Comparison of ENCODE assay signal across 10 cellular contexts in genomic region chr17:57984936-57985674, GRCh38. TPM values are rescaled to one million over a fixed set of nuclear protein-coding genes. Genes with fewer than 3 reads are reported as not detected.
DNase-seq lines count a peak whose midpoint lies in the region; ATAC-seq and TF ChIP-seq lines count a peak whose summit lies in the region.
"Had no signal": no experiment of that assay in that cellular context is flagged by ENCODE, and none has a peak within 500 bp of the region (broad histone marks: within the 10 kb centered on the region; RNA-seq: fewer than 3 reads in every experiment).

No MANE protein-coding gene starts in this region.

- no peaks in the 10 kb centered on the region for H3K27me3 Mint-ChIP-seq in endodermal cell (ENCODE audit: insufficient read depth)
- no peaks in the 10 kb centered on the region for H3K27me3 Mint-ChIP-seq in activated CD4-positive, alpha-beta memory T cell treated with anti-CD3 and anti-CD28 coated beads for 36 hours

- DNase-seq in endodermal cell (no peak), osteoblast (ENCODE audit: insufficient read length, low spot score, missing footprints) (no peak), DMS114 treated with DMSO at 0.1 percent for 48 hours (lab: John Stamatoyannopoulos, UW; ENCODE audit: unreplicated experiment) (no peak), MM.1S (no peak)
- DNase-seq in activated CD4-positive, alpha-beta memory T cell treated with anti-CD3 and anti-CD28 coated beads for 36 hours, result no peak
- DNase-seq: anterior cingulate cortex, NCI-H187 had no signal

- H3K4me1 Mint-ChIP-seq in endodermal cell, result peaks cover 62% of the 10 kb centered on the region
- peaks cover 67% of the 10 kb centered on the region for H3K4me1 Mint-ChIP-seq in activated CD4-positive, alpha-beta memory T cell treated with anti-CD3 and anti-CD28 coated beads for 36 hours (ENCODE audit: low read depth)

- H3K36me3 ChIP-seq in BLaER1 (peaks cover 38% of the 10 kb centered on the region), KMS-11 (ENCODE audit: insufficient read depth) (no peaks in the 10 kb centered on the region), endodermal cell (ENCODE audit: control insufficient read depth, insufficient read depth, low read length) (peaks cover 45% of the 10 kb centered on the region), osteoblast (ENCODE audit: insufficient read depth, low read length) (peaks cover 32% of the 10 kb centered on the region), MM.1S (replicated peaks; ENCODE audit: insufficient read depth, low read length) (no peaks in the 10 kb centered on the region)

- H3K4me3 Mint-ChIP-seq in endodermal cell, result peak overlapping the region; percentile 24
- H3K4me3 Mint-ChIP-seq in activated CD4-positive, alpha-beta memory T cell treated with anti-CD3 and anti-CD28 coated beads for 36 hours, result no peak overlapping the region

- H3K79me2 ChIP-seq in KMS-11 (ENCODE audit: insufficient read depth, low read depth), result peaks cover 38% of the 10 kb centered on the region
- H3K79me2 ChIP-seq in osteoblast (ENCODE audit: insufficient read depth, low read length), result peaks cover 64% of the 10 kb centered on the region
- peaks cover 46% of the 10 kb centered on the region for H3K79me2 ChIP-seq in MM.1S (ENCODE audit: low read length)

- no peaks in the 10 kb centered on the region for H3K27me3 ChIP-seq in BLaER1
- H3K27me3 ChIP-seq in KMS-11 (ENCODE audit: insufficient read depth, low read depth), result peaks cover 8% of the 10 kb centered on the region; the same call in 1 of the 2 replicates
- no peaks in the 10 kb centered on the region for H3K27me3 ChIP-seq in endodermal cell (ENCODE audit: control insufficient read depth, insufficient read depth, low read length, poor library complexity, severe bottlenecking)
- no peaks in the 10 kb centered on the region for H3K27me3 ChIP-seq in osteoblast (ENCODE audit: insufficient read depth, low read length)
- no peaks in the 10 kb centered on the region for H3K27me3 ChIP-seq in MM.1S (replicated peaks; ENCODE audit: insufficient read depth, low read length)

- TF ChIP-seq CTCF in KMS-11 (conservative IDR thresholded peaks at IDR 0.05; ENCODE audit: low read depth, low read length) (no peak), endodermal cell (conservative IDR thresholded peaks at IDR 0.05) (no peak), osteoblast (IDR thresholded peaks at IDR 0.05; ENCODE audit: extremely low read depth, low read depth, low read length) (no peak), MM.1S (IDR thresholded peaks at IDR 0.05; ENCODE audit: low read length) (no peak)

- CTCF ChIA-PET in activated CD4-positive, alpha-beta memory T cell treated with anti-CD3 and anti-CD28 coated beads for 36 hours (lab: Charles Lee), result interaction anchor here (0.9 to 2.7 kb wide), 7 partner anchors 10 to 127 kb away, joined by 3 to 14 read pairs (median 6); no protein-coding TSS in a partner anchor

- peaks cover 38% of the 10 kb centered on the region for H3K36me3 Mint-ChIP-seq in endodermal cell (ENCODE audit: low read depth)
- peaks cover 14% of the 10 kb centered on the region for H3K36me3 Mint-ChIP-seq in activated CD4-positive, alpha-beta memory T cell treated with anti-CD3 and anti-CD28 coated beads for 36 hours

- H3K9ac ChIP-seq in BLaER1 (peak overlapping the region; percentile 62), KMS-11 (no peak overlapping the region), endodermal cell (ENCODE audit: extremely low read depth, low read length, poor library complexity, severe bottlenecking) (no peak overlapping the region), MM.1S (ENCODE audit: low read length) (no peak overlapping the region)

- intact Hi-C loops in activated CD4-positive, alpha-beta memory T cell treated with anti-CD3 and anti-CD28 coated beads for 36 hours (cut with micrococcal nuclease), result loop anchor here (5.0 kb wide), 1 partner anchor 97 kb away; the partner anchor contains the start of gene DYNLL2

- no peaks in the 10 kb centered on the region for H3K9me3 ChIP-seq in BLaER1
- no peaks in the 10 kb centered on the region for H3K9me3 ChIP-seq in endodermal cell (ENCODE audit: control insufficient read depth, low read length)
- H3K9me3 ChIP-seq in osteoblast (ENCODE audit: low read depth, low read length), result no peaks in the 10 kb centered on the region
- H3K9me3 ChIP-seq in MM.1S (replicated peaks; ENCODE audit: insufficient read depth, low read length), result no peaks in the 10 kb centered on the region

- H3K27ac ChIP-seq in BLaER1, result 0 out of 2 replicates have a peak overlapping the region, but pooled peaks have one; percentile 28
- no peak overlapping the region for H3K27ac ChIP-seq in KMS-11
- no peak overlapping the region for H3K27ac ChIP-seq in endodermal cell (ENCODE audit: low read depth, low read length)
- H3K27ac ChIP-seq in osteoblast (ENCODE audit: low read depth, low read length), result peak overlapping the region; percentile 93
- H3K27ac ChIP-seq in MM.1S (ENCODE audit: low read length), result no peak overlapping the region

- no peak for ATAC-seq in GM21528 (IDR thresholded peaks at IDR 0.05; ENCODE audit: low FRiP score, unreplicated experiment)

- peaks cover 75% of the 10 kb centered on the region for H4K20me1 ChIP-seq in BLaER1
- no peaks in the 10 kb centered on the region; the same call in 1 of the 2 replicates for H4K20me1 ChIP-seq in KMS-11 (ENCODE audit: insufficient read depth)
- H4K20me1 ChIP-seq in osteoblast (ENCODE audit: insufficient read depth, low read length), result peaks cover 34% of the 10 kb centered on the region
- peaks cover 6% of the 10 kb centered on the region for H4K20me1 ChIP-seq in MM.1S (ENCODE audit: insufficient read depth, low read length)

- H3K9me2 ChIP-seq in MM.1S (replicated peaks; ENCODE audit: insufficient read depth, low read length), result no peaks in the 10 kb centered on the region

- H3K9me3 Mint-ChIP-seq in endodermal cell, result no peaks in the 10 kb centered on the region
- no peaks in the 10 kb centered on the region for H3K9me3 Mint-ChIP-seq in activated CD4-positive, alpha-beta memory T cell treated with anti-CD3 and anti-CD28 coated beads for 36 hours

- no peak overlapping the region for H2AFZ ChIP-seq in KMS-11 (ENCODE audit: low read depth)
- H2AFZ ChIP-seq in osteoblast (ENCODE audit: low read length), result no peak overlapping the region
- H2AFZ ChIP-seq in MM.1S (ENCODE audit: low read length), result no peak overlapping the region

- POLR2A ChIA-PET in activated CD4-positive, alpha-beta memory T cell treated with anti-CD3 and anti-CD28 coated beads for 36 hours (lab: Charles Lee), result interaction anchor here (0.8 to 1.2 kb wide), 2 partner anchors 8 to 136 kb away, joined by 5 to 6 read pairs; partner anchors contain the start of gene MRPS23

- H3K4me3 ChIP-seq in BLaER1 (peak overlapping the region; percentile 92), KMS-11 (IDR thresholded peaks at IDR 0.05; ENCODE audit: insufficient read depth, low read depth, low read length) (no peak overlapping the region), endodermal cell (ENCODE audit: low read length) (peak overlapping the region; percentile 97), osteoblast (ENCODE audit: insufficient read depth, low read length) (peak overlapping the region; percentile 28), MM.1S (ENCODE audit: low read length) (no peak overlapping the region)

- peak overlapping the region; percentile 95 for H3K4me2 ChIP-seq in BLaER1
- H3K4me2 ChIP-seq in KMS-11, result peak overlapping the region; percentile 86; the same call in 1 of the 2 replicates
- H3K4me2 ChIP-seq in osteoblast (ENCODE audit: insufficient read depth, low read length), result peak overlapping the region; percentile 90
- H3K4me2 ChIP-seq in MM.1S (ENCODE audit: low read depth, low read length), result no peak overlapping the region

- 87 to 90% methylated on average over 2 to 3 of the region's 4 CpGs for WGBS in endodermal cell (ENCODE audit: insufficient coverage in 1 of 2, insufficient read length in 1 of 2), 2 experiments

- H3K4me1 ChIP-seq in BLaER1 (peaks cover 67% of the 10 kb centered on the region), KMS-11 (ENCODE audit: low read depth, poor library complexity, severe bottlenecking) (peaks cover 55% of the 10 kb centered on the region), endodermal cell (ENCODE audit: control insufficient read depth, insufficient read depth, low read length) (peaks cover 12% of the 10 kb centered on the region), osteoblast (ENCODE audit: insufficient read depth, low read length) (peaks cover 51% of the 10 kb centered on the region), MM.1S (ENCODE audit: low read length) (peaks cover 15% of the 10 kb centered on the region)

- peaks cover 17% of the 10 kb centered on the region for H3F3A ChIP-seq in MM.1S (ENCODE audit: insufficient read depth, low read length)

- no peak overlapping the region for H3K27ac Mint-ChIP-seq in endodermal cell
- H3K27ac Mint-ChIP-seq in activated CD4-positive, alpha-beta memory T cell treated with anti-CD3 and anti-CD28 coated beads for 36 hours, result no peak overlapping the region

RNA-seq across cellular contexts. Expression of gene VEZF1, which starts 2.9 kb away (rescaled TPM):
- total RNA-seq in endodermal cell (10 to 100 TPM; 50.3 to 59.3 TPM), osteoblast (51.9 and 58.6 TPM in 2 replicates)
- polyA plus RNA-seq in endodermal cell (2013, experiment 1 of 2), result 143 TPM
- polyA plus RNA-seq in endodermal cell (2013, experiment 2 of 2), result 140 TPM
- 10 to 100 TPM; 26.8 to 29.8 TPM for total RNA-seq in activated CD4-positive, alpha-beta memory T cell treated with anti-CD3 and anti-CD28 coated beads for 36 hours

RNA-seq across cellular contexts. Expression of gene SRSF1, which starts 21.9 kb away (rescaled TPM):
- total RNA-seq in endodermal cell (100 to 1,000 TPM; 339 to 361 TPM), osteoblast (214 and 247 TPM in 2 replicates)
- polyA plus RNA-seq in endodermal cell (2013, experiment 1 of 2), result 250 TPM
- 209 TPM for polyA plus RNA-seq in endodermal cell (2013, experiment 2 of 2)
- 100 to 1,000 TPM; 325 to 326 TPM for total RNA-seq in activated CD4-positive, alpha-beta memory T cell treated with anti-CD3 and anti-CD28 coated beads for 36 hours

RNA-seq across cellular contexts. Expression of gene CUEDC1, which starts 29.9 kb away (rescaled TPM):
- total RNA-seq in endodermal cell (10 to 100 TPM; 11.0 to 18.7 TPM), osteoblast (21.0 and 22.4 TPM in 2 replicates)
- 43.5 TPM for polyA plus RNA-seq in endodermal cell (2013, experiment 1 of 2)
- 39.6 TPM for polyA plus RNA-seq in endodermal cell (2013, experiment 2 of 2)
- under 1 TPM; 0.29 to 0.36 TPM for total RNA-seq in activated CD4-positive, alpha-beta memory T cell treated with anti-CD3 and anti-CD28 coated beads for 36 hours

Comparison
In these comparisons a context has a peak if more than half of its experiments do, and no peak if none do; other contexts are left out.
1. H3K27ac ChIP-seq: peak in BLaER1 (single experiment) and osteoblast (single experiment); none in KMS-11 (single experiment), endodermal cell (single experiment) and MM.1S (single experiment).
2. H3K4me3 ChIP-seq: peak in BLaER1 (single experiment), endodermal cell (single experiment) and osteoblast (single experiment); none in KMS-11 (single experiment) and MM.1S (single experiment).
3. RNA of gene CUEDC1, which starts 29.9 kb away (total RNA-seq): 21.0 to 22.4 TPM in osteoblast and 11.0 to 18.7 TPM in endodermal cell; 0.29 to 0.36 TPM in activated CD4-positive, alpha-beta memory T cell treated with anti-CD3 and anti-CD28 coated beads for 36 hours; every median in the first group is over 4 times any median in the second.